11 cellular contexts compared by ENCODE assay signal in the genomic region with DNA sequence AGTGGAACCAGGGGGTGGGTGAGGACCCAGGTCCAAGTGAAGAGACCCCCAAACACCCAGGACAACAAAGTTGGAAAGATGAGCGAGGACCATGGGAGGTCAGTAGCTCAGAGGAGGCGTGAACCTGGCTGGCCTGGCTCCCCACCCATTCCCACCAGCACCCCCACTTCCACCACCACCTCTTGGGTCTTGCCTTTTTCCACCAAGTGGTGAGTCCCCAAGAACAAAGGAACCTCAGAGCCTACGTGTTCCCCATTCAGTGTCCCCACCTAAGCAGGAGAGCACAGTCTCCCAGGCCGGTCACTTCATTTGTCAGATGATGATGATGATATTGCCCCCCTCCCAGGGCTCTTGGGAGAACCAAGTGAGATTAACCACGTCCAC. TPM values are rescaled to one million over a fixed set of nuclear protein-coding genes. Genes with fewer than 3 reads are reported as not detected.
DNase-seq lines count a peak whose midpoint lies in the region; ATAC-seq and TF ChIP-seq lines count a peak whose summit lies in the region.
"Had no signal": no experiment of that assay in that cellular context is flagged by ENCODE, and none has a peak within 500 bp of the region (broad histone marks: within the 10 kb centered on the region; RNA-seq: fewer than 3 reads in every experiment).

No MANE protein-coding gene starts in this region.

- no peaks in the 10 kb centered on the region for H3K9me3 Mint-ChIP-seq in activated CD8-positive, alpha-beta T cell treated with anti-CD3 and anti-CD28 coated beads, Interleukin-2, amount 10 ng/mL, durations not matched to agents 7 days and 5 days (ENCODE audit: insufficient read depth)

- H2AFZ ChIP-seq in SK-N-SH (ENCODE audit: low read depth), result no peak overlapping the region

- H3K79me2 ChIP-seq in SK-N-SH (ENCODE audit: insufficient read depth), result no peaks in the 10 kb centered on the region

- peaks cover 26% of the 10 kb centered on the region for H3K36me3 Mint-ChIP-seq in activated CD8-positive, alpha-beta T cell treated with anti-CD3 and anti-CD28 coated beads, Interleukin-2, amount 10 ng/mL, durations not matched to agents 7 days and 5 days (ENCODE audit: low read depth)

- TF ChIP-seq POLR2A in heart left ventricle (IDR thresholded peaks at IDR 0.05), result no peak
- no peak for TF ChIP-seq POLR2A in right lobe of liver (IDR thresholded peaks at IDR 0.05)

- no peaks in the 10 kb centered on the region for H3K9me3 ChIP-seq in heart left ventricle
- H3K9me3 ChIP-seq in right lobe of liver, result no peaks in the 10 kb centered on the region
- H3K9me3 ChIP-seq in SK-N-SH, result no peaks in the 10 kb centered on the region

- CTCF ChIA-PET in activated CD8-positive, alpha-beta T cell treated with anti-CD3 and anti-CD28 coated beads, Interleukin-2, amount 10 ng/mL, durations not matched to agents 7 days and 5 days (lab: Charles Lee), result interaction anchor here (0.7 to 2.0 kb wide), 4 partner anchors 8 to 51 kb away, joined by 3 to 14 read pairs (median 4); no protein-coding TSS in a partner anchor
- CTCF ChIA-PET in SK-N-SH (lab: Yijun Ruan, JAX), result interaction anchor here (0.9 to 9.9 kb wide), 6 partner anchors 7 to 197 kb away, joined by 3 to 62 read pairs (median 4); no protein-coding TSS in a partner anchor

- H3K4me1 ChIP-seq in heart left ventricle, result peaks cover 0 to 22% (median 13%) of the 10 kb centered on the region in 12 donors
- H3K4me1 ChIP-seq in right lobe of liver, result peaks cover 0 to 30% (median 6%) of the 10 kb centered on the region in 4 donors
- peaks cover 9 to 10% of the 10 kb centered on the region in 2 experiments; a peak in 2 of 4 replicates for H3K4me1 ChIP-seq in SK-N-SH (ENCODE audit: control insufficient read depth in 1 of 2, insufficient read depth in 2 of 2, low read depth in 1 of 2, low read length in 1 of 2)

- intact Hi-C loops in heart left ventricle (cut with DNase I), result loop anchor here in 3 of 10 donors (5.0 to 10.0 kb wide), 3 partner anchors 35 to 95 kb away; partner anchors contain the start of genes LY6G5C (in 1 of the 3) and MSH5 (in 1 of the 3)
- intact Hi-C loops in left ventricle myocardium superior (cut with micrococcal nuclease), result no loop called here
- intact Hi-C loops in right lobe of liver (cut with DNase I), result loop anchor here (10.0 kb wide), 1 partner anchor 57 kb away; no protein-coding TSS in a partner anchor

- H3K9me2 ChIP-seq in SK-N-SH, result no peaks in the 10 kb centered on the region

- DNase-seq in heart left ventricle, result no peak
- no peak for DNase-seq in left ventricle myocardium superior
- DNase-seq in activated CD8-positive, alpha-beta T cell treated with anti-CD3 and anti-CD28 coated beads, Interleukin-2, amount 10 ng/mL, durations not matched to agents 7 days and 5 days, result no peak
- DNase-seq in right lobe of liver, result no peak
- DNase-seq in SK-N-SH, result no peak

- H3K27ac Mint-ChIP-seq in activated CD8-positive, alpha-beta T cell treated with anti-CD3 and anti-CD28 coated beads, Interleukin-2, amount 10 ng/mL, durations not matched to agents 7 days and 5 days, result peak overlapping the region; percentile 91

- H3K27me3 ChIP-seq in heart left ventricle, result no peaks in the 10 kb centered on the region
- no peaks in the 10 kb centered on the region for H3K27me3 ChIP-seq in right lobe of liver
- H3K27me3 ChIP-seq in SK-N-SH (ENCODE audit: insufficient read depth), result no peaks in the 10 kb centered on the region

- POLR2A ChIA-PET in activated CD8-positive, alpha-beta T cell treated with anti-CD3 and anti-CD28 coated beads, Interleukin-2, amount 10 ng/mL, durations not matched to agents 7 days and 5 days (lab: Charles Lee), result interaction anchor here (1.0 to 1.8 kb wide), 4 partner anchors 29 to 40 kb away, joined by 3 to 9 read pairs (median 4); partner anchors contain the start of genes LSM2 and MSH5
- POLR2A ChIA-PET in SK-N-SH (lab: Yijun Ruan, JAX), result no interaction called here

- no peak for TF ChIP-seq EP300 in SK-N-SH (IDR thresholded peaks at IDR 0.05; ENCODE audit: borderline replicate concordance in 1 of 2, low read depth in 1 of 2, low read length in 1 of 2)

- ATAC-seq in heart left ventricle, result no peak
- no peak for ATAC-seq in left ventricle myocardium superior
- no peak for ATAC-seq in activated CD8-positive, alpha-beta T cell treated with anti-CD3 and anti-CD28 coated beads, Interleukin-2, amount 10 ng/mL, durations not matched to agents 7 days and 5 days
- no peak for ATAC-seq in right lobe of liver
- ATAC-seq in GM19395 (IDR thresholded peaks at IDR 0.05; ENCODE audit: unreplicated experiment), result no peak
- no peak for ATAC-seq in HG02759 (IDR thresholded peaks at IDR 0.05; ENCODE audit: unreplicated experiment)

- no peak overlapping the region for H3K4me2 ChIP-seq in SK-N-SH

- H4K20me1 ChIP-seq in SK-N-SH (ENCODE audit: insufficient read depth), result no peaks in the 10 kb centered on the region

- H3K9ac ChIP-seq in SK-N-SH, result no peak overlapping the region

- peaks cover 38% of the 10 kb centered on the region for H3K4me1 Mint-ChIP-seq in activated CD8-positive, alpha-beta T cell treated with anti-CD3 and anti-CD28 coated beads, Interleukin-2, amount 10 ng/mL, durations not matched to agents 7 days and 5 days (ENCODE audit: low read depth)

- peaks cover 3% of the 10 kb centered on the region for H3F3A ChIP-seq in SK-N-SH (replicated peaks; ENCODE audit: insufficient read depth)

- H3K27ac ChIP-seq in heart left ventricle (peak overlapping the region in 11 of 12 donors; percentile 38 to 85 (median 79)), right lobe of liver (peak overlapping the region; percentile 52 to 61 (median 58)), temporal lobe (ENCODE audit: low read depth, low read length) (peak overlapping the region; percentile 69), SK-N-SH (ENCODE audit: low read depth in 2 of 2, low read length in 1 of 2) (no peak overlapping the region; a peak in 1 of 4 replicates)

- TF ChIP-seq CTCF in heart left ventricle (IDR thresholded peaks at IDR 0.05) (no peak), right lobe of liver (IDR thresholded peaks at IDR 0.05) (no peak), SK-N-SH (IDR thresholded peaks at IDR 0.05) (no peak)

- WGBS in heart left ventricle, 4 donors, result 90 to 96% (median 92%) methylated on average over 5 of the region's 5 CpGs
- 93% methylated on average over 3 of the region's 5 CpGs for WGBS in right lobe of liver (ENCODE audit: insufficient coverage, low coverage, low lambda C conversion rate, missing lambda C conversion rate)
- 98% methylated on average over 5 of the region's 5 CpGs for whole genome bisulfite sequencing in SK-N-SH (ENCODE audit: low lambda C conversion rate)

- no peak for TF ChIP-seq RAD21 in SK-N-SH (IDR thresholded peaks at IDR 0.05; ENCODE audit: low read length)

- peak overlapping the region in 4 of 12 donors; percentile 33 to 48 (median 44) for H3K4me3 ChIP-seq in heart left ventricle
- no peak overlapping the region for H3K4me3 ChIP-seq in right lobe of liver
- H3K4me3 ChIP-seq in SK-N-SH (ENCODE audit: low read depth in 2 of 2, low read length in 1 of 2), result no peak overlapping the region

- H3K27me3 Mint-ChIP-seq in activated CD8-positive, alpha-beta T cell treated with anti-CD3 and anti-CD28 coated beads, Interleukin-2, amount 10 ng/mL, durations not matched to agents 7 days and 5 days (ENCODE audit: low read depth), result no peaks in the 10 kb centered on the region
- H3K27me3 Mint-ChIP-seq: activated naive CD8-positive, alpha-beta T cell had no signal

- no peak overlapping the region for H3K4me3 Mint-ChIP-seq in activated CD8-positive, alpha-beta T cell treated with anti-CD3 and anti-CD28 coated beads, Interleukin-2, amount 10 ng/mL, durations not matched to agents 7 days and 5 days

- H3K36me3 ChIP-seq in heart left ventricle (peaks cover 0 to 49% (median 40%) of the 10 kb centered on the region in 9 donors), right lobe of liver (peaks cover 0 to 24% (median 9%) of the 10 kb centered on the region in 4 donors), SK-N-SH (replicated peaks in 1 of 2; ENCODE audit: control insufficient read depth in 1 of 2, insufficient read depth in 2 of 2, low read length in 1 of 2) (peaks cover 0 to 39% of the 10 kb centered on the region in 2 experiments)

RNA-seq across cellular contexts. Expression of gene VWA7, which starts 0.5 kb away (rescaled TPM):
- 10 to 100 TPM in 7 of 9 donors, 1 to 10 TPM in 2; 8.0 to 25.8 (median 16.1) TPM for total RNA-seq in heart left ventricle
- polyA plus RNA-seq in heart left ventricle, result 1 to 10 TPM; 4.0 to 6.2 TPM
- total RNA-seq in left ventricle myocardium superior, result 12.8 TPM
- total RNA-seq in activated CD8-positive, alpha-beta T cell treated with anti-CD3 and anti-CD28 coated beads, Interleukin-2, amount 10 ng/mL, durations not matched to agents 7 days and 5 days, result 1 to 10 TPM; 6.4 to 6.6 TPM
- 1 to 10 TPM; 1.2 to 5.2 (median 2.7) TPM for total RNA-seq in right lobe of liver
- 0.98 TPM for total RNA-seq in temporal lobe
- polyA plus RNA-seq in SK-N-SH (2012; rRNA removed), result 0.45 and 0.56 TPM in 2 replicates
- 0.33 and 0.71 TPM in 2 replicates for polyA plus RNA-seq in SK-N-SH (2012; cell fraction: cytosol; rRNA removed)
- polyA plus RNA-seq in SK-N-SH (2012; cell fraction: nucleus; rRNA removed), result 3.3 and 3.5 TPM in 2 replicates
- total RNA-seq: LHCN-M2, subcutaneous adipose tissue had no signal

RNA-seq across cellular contexts. Expression of gene SAPCD1, which starts 15.2 kb away (rescaled TPM):
- 1 to 10 TPM in 1 of 9 donors, under 1 TPM in 2, not detected in 6; 0.73 to 1.5 (median 0.76) TPM for total RNA-seq in heart left ventricle
- polyA plus RNA-seq in heart left ventricle, result under 1 TPM; 0.35 to 0.50 TPM
- 0.47 TPM for total RNA-seq in left ventricle myocardium superior
- 10 to 100 TPM; 14.3 to 15.4 TPM for total RNA-seq in activated CD8-positive, alpha-beta T cell treated with anti-CD3 and anti-CD28 coated beads, Interleukin-2, amount 10 ng/mL, durations not matched to agents 7 days and 5 days
- 1 to 10 TPM in 2 of 6 experiments, under 1 TPM in 3, not detected in 1; 0.62 to 1.6 (median 0.90) TPM for total RNA-seq in right lobe of liver
- 0.74 TPM for total RNA-seq in temporal lobe
- 5.9 and 6.3 TPM in 2 replicates for polyA plus RNA-seq in SK-N-SH (2012; rRNA removed)
- polyA plus RNA-seq in SK-N-SH (2012; cell fraction: cytosol; rRNA removed), result 1.2 and 1.3 TPM in 2 replicates
- polyA plus RNA-seq in SK-N-SH (2012; cell fraction: nucleus; rRNA removed), result 44.9 and 62.9 TPM in 2 replicates

RNA-seq across cellular contexts. Expression of gene VARS1, which starts 17.9 kb away (rescaled TPM):
- 10 to 100 TPM; 18.6 to 61.8 (median 26.1) TPM for total RNA-seq in heart left ventricle
- 10 to 100 TPM; 21.9 to 54.6 TPM for polyA plus RNA-seq in heart left ventricle
- 22.5 TPM for total RNA-seq in left ventricle myocardium superior
- total RNA-seq in activated CD8-positive, alpha-beta T cell treated with anti-CD3 and anti-CD28 coated beads, Interleukin-2, amount 10 ng/mL, durations not matched to agents 7 days and 5 days, result 100 to 1,000 TPM; 114 to 115 TPM
- 10 to 100 TPM; 31.0 to 58.1 (median 41.0) TPM for total RNA-seq in right lobe of liver
- 41.1 TPM for total RNA-seq in temporal lobe
- polyA plus RNA-seq in SK-N-SH (2012; rRNA removed), result 22.2 and 35.1 TPM in 2 replicates
- 13.7 and 19.2 TPM in 2 replicates for polyA plus RNA-seq in SK-N-SH (2012; cell fraction: cytosol; rRNA removed)
- 98.2 and 118 TPM in 2 replicates for polyA plus RNA-seq in SK-N-SH (2012; cell fraction: nucleus; rRNA removed)

RNA-seq across cellular contexts. Expression of gene LSM2, which starts 29.1 kb away (rescaled TPM):
- total RNA-seq in heart left ventricle (10 to 100 TPM; 22.9 to 37.4 (median 25.9) TPM), left ventricle myocardium superior (20.1 TPM), right lobe of liver (10 to 100 TPM; 11.0 to 26.1 (median 11.6) TPM), temporal lobe (10.3 TPM)
- polyA plus RNA-seq in heart left ventricle (10 to 100 TPM; 27.5 to 64.7 TPM), SK-N-SH (2012; rRNA removed) (47.8 and 79.1 TPM in 2 replicates)
- 100 to 1,000 TPM; 123 to 128 TPM for total RNA-seq in activated CD8-positive, alpha-beta T cell treated with anti-CD3 and anti-CD28 coated beads, Interleukin-2, amount 10 ng/mL, durations not matched to agents 7 days and 5 days
- 55.5 and 67.6 TPM in 2 replicates for polyA plus RNA-seq in SK-N-SH (2012; cell fraction: cytosol; rRNA removed)
- 18.5 and 22.9 TPM in 2 replicates for polyA plus RNA-seq in SK-N-SH (2012; cell fraction: nucleus; rRNA removed)

RNA-seq across cellular contexts. Expression of gene HSPA1L, which starts 37.4 kb away (rescaled TPM):
- total RNA-seq in heart left ventricle, result 1 to 10 TPM; 1.3 to 3.6 (median 1.8) TPM
- 1 to 10 TPM in 1 of 2 donors, under 1 TPM in 1; 0.95 to 1.9 TPM for polyA plus RNA-seq in heart left ventricle
- total RNA-seq in left ventricle myocardium superior, result 2.0 TPM
- 1 to 10 TPM; 3.0 to 3.1 TPM for total RNA-seq in activated CD8-positive, alpha-beta T cell treated with anti-CD3 and anti-CD28 coated beads, Interleukin-2, amount 10 ng/mL, durations not matched to agents 7 days and 5 days
- 1 to 10 TPM in 1 of 6 experiments, under 1 TPM in 5; 0.37 to 1.2 (median 0.56) TPM for total RNA-seq in right lobe of liver
- 3.7 TPM for total RNA-seq in temporal lobe
- polyA plus RNA-seq in SK-N-SH (2012; rRNA removed), result 0.69 and 0.83 TPM in 2 replicates
- 0.79 and 0.85 TPM in 2 replicates for polyA plus RNA-seq in SK-N-SH (2012; cell fraction: cytosol; rRNA removed)
- polyA plus RNA-seq in SK-N-SH (2012; cell fraction: nucleus; rRNA removed), result 0.39 and 0.54 TPM in 2 replicates

Comparison
In these comparisons a context has a peak if more than half of its experiments do, and no peak if none do; other contexts are left out.
1. H3K27ac ChIP-seq: peak in heart left ventricle (11 of 12), right lobe of liver (3 of 3) and temporal lobe (single experiment); none in SK-N-SH (0 of 2).